ENCODE assay signal across 7 cellular contexts in genomic region chr7:112550468-112551060, GRCh38.
DNase-seq lines count a peak whose midpoint lies in the region; ATAC-seq and TF ChIP-seq lines count a peak whose summit lies in the region.

No MANE protein-coding gene starts in this region.

- no peaks in the 10 kb centered on the region for H3K9me3 ChIP-seq in DND-41 (ENCODE audit: insufficient read depth, low read length, severe bottlenecking)
- no peaks in the 10 kb centered on the region for H3K9me3 ChIP-seq in thyroid gland

- no peaks in the 10 kb centered on the region for H3K4me1 ChIP-seq in DND-41 (ENCODE audit: insufficient read depth, low read length)
- H3K4me1 ChIP-seq in thyroid gland = no peaks in the 10 kb centered on the region

- no peak overlapping the region for H3K9ac ChIP-seq in DND-41 (ENCODE audit: low read depth, low read length)

- no peaks in the 10 kb centered on the region for H3K79me2 ChIP-seq in DND-41 (ENCODE audit: insufficient read depth, low read length)

- no peak overlapping the region for H2AFZ ChIP-seq in DND-41 (ENCODE audit: low read depth, low read length)

- DNase-seq in DND-41 = peak; percentile 36
- peak; percentile 72 for DNase-seq in NCI-H460 (ENCODE audit: extremely low read depth, low read depth)
- DNase-seq in astrocyte of the spinal cord (ENCODE audit: low read depth, low spot score) = peak; percentile 72
- DNase-seq in iris pigment epithelial cell (ENCODE audit: low read depth) = peak; percentile 67
- DNase-seq in thyroid gland = no peak

- no peak overlapping the region for H3K4me2 ChIP-seq in DND-41 (ENCODE audit: insufficient read depth, low read length)

- no peak overlapping the region for H3K4me3 ChIP-seq in DND-41 (ENCODE audit: low read depth in 1 of 2, low read length in 2 of 2)
- H3K4me3 ChIP-seq in astrocyte of the spinal cord (ENCODE audit: low read depth, low read length) = no peak overlapping the region
- H3K4me3 ChIP-seq in thyroid gland (replicated peaks in 1 of 3) = no peak overlapping the region

- H4K20me1 ChIP-seq in DND-41 (ENCODE audit: insufficient read depth, low read length) = no peaks in the 10 kb centered on the region

- peaks cover 4% of the 10 kb centered on the region for H3K27me3 ChIP-seq in DND-41 (ENCODE audit: insufficient read depth, low read length, poor library complexity)
- H3K27me3 ChIP-seq in thyroid gland = no peaks in the 10 kb centered on the region

- WGBS in thyroid gland, 2 donors = 23 to 30% methylated on average over 2 of the region's 2 CpGs

- no peak for TF ChIP-seq POLR2A in thyroid gland (IDR thresholded peaks at IDR 0.05)

- H3K36me3 ChIP-seq in DND-41 (ENCODE audit: insufficient read depth, low read length) (no peaks in the 10 kb centered on the region), thyroid gland (no peaks in the 10 kb centered on the region)

- intact Hi-C loops in thyroid gland (cut with DNase I) = loop anchor here (10.0 kb wide), 1 partner anchor 874 kb away; no protein-coding TSS in a partner anchor

- H3K27ac ChIP-seq in DND-41 (ENCODE audit: low read length) (no peak overlapping the region), thyroid gland (no peak overlapping the region)

- in situ Hi-C loops in astrocyte of the spinal cord (cut with HindIII; ENCODE audit: low sequenced_read_pairs) = no loop called here

- TF ChIP-seq CTCF in DND-41 (IDR thresholded peaks at IDR 0.05; ENCODE audit: borderline replicate concordance, extremely low read depth, low read length, poor library complexity, severe bottlenecking) (peak; percentile 89), astrocyte of the spinal cord (IDR thresholded peaks at IDR 0.05; ENCODE audit: low read depth, low read length) (peak; percentile 93), thyroid gland (IDR thresholded peaks at IDR 0.05) (peak; percentile 71 to 95 (median 84))

- peak; percentile 72 for ATAC-seq in DND-41 (ENCODE audit: insufficient read depth, low read depth)
- peak; percentile 93 for ATAC-seq in GM18907 (IDR thresholded peaks at IDR 0.05; ENCODE audit: unreplicated experiment)
- ATAC-seq in HG03064 (IDR thresholded peaks at IDR 0.05; ENCODE audit: low read depth, unreplicated experiment) = peak; percentile 85

Comparison
In these comparisons a context has a peak if more than half of its experiments do, and no peak if none do; other contexts are left out.
1. DNase-seq: peak in DND-41 (single experiment), NCI-H460 (single experiment), astrocyte of the spinal cord (single experiment) and iris pigment epithelial cell (single experiment); none in thyroid gland (0 of 2).
2. Peak in every context shown above with its lines, with median percentiles within 50 percentile points of each other: ATAC-seq and CTCF ChIP-seq.